Comparison of ENCODE assay signal across 28 cellular contexts in genomic region chr6:39171489-39172376, GRCh38. TPM values are rescaled to one million over a fixed set of nuclear protein-coding genes. Genes with fewer than 3 reads are reported as not detected.
"Had no signal": no experiment of that assay in that cellular context is flagged by ENCODE, and none has a peak within 500 bp of the region (broad histone marks: within the 10 kb centered on the region; RNA-seq: fewer than 3 reads in every experiment).

No MANE protein-coding gene starts in this region.

- DNase-seq: activated CD4-positive, alpha-beta T cell treated with anti-CD3 and anti-CD28 coated beads for 48 hours; activated CD4-positive, alpha-beta T cell treated with anti-CD3 and anti-CD28 coated beads, Interleukin-2, amount 50 U/mL, for 4 hours; activated CD4-positive, CD25-positive, alpha-beta regulatory T cell treated with anti-CD3 and anti-CD28 coated beads, Interleukin-2, amount 50 U/mL, for 72 hours; activated CD8-positive, alpha-beta memory T cell treated with anti-CD3 and anti-CD28 coated beads, Interleukin-2, amount 50 U/mL, for 48 hours; activated CD8-positive, alpha-beta T cell treated with anti-CD3 and anti-CD28 coated beads, Interleukin-2, amount 10 ng/mL, durations not matched to agents 7 days and 5 days; activated naive CD4-positive, alpha-beta T cell treated with Interleukin-2 at 50 U/mL for 16 hours; activated naive CD8-positive, alpha-beta T cell treated with anti-CD3 and anti-CD28 coated beads, Interleukin-2, amount 50 U/mL, for 24 hours; activated T-cell treated with anti-CD3 and anti-CD28 coated beads, Interleukin-2, amount 50 U/mL, for 1 hour; amniotic stem cell; brain microvascular endothelial cell; MV-4-11; NCI-H1092 treated with DMSO at 0.1 percent for 48 hours; NCI-H1417 treated with DMSO at 0.1 percent for 48 hours; NCI-H1694 treated with DMSO at 0.1 percent for 48 hours; NCI-H2029 treated with DMSO at 0.1 percent for 48 hours; NCI-H345; NCI-H510A treated with DMSO at 0.1 percent for 48 hours; NCI-H69; NK-92 treated with Interleukin-12 subunit alpha and Interleukin-12 subunit beta, amount 100 ng/mL, for 24 hours; Peyer's patch; SHP77; SW 1271 had no signal

- H3K4me3 ChIP-seq: cardiac muscle cell, Peyer's patch, SJSA1 had no signal

- H3K27ac ChIP-seq: brain microvascular endothelial cell, cardiac muscle cell, KMS-11, RWPE1, SJSA1 had no signal

- H3K4me3 Mint-ChIP-seq: activated CD8-positive, alpha-beta T cell treated with anti-CD3 and anti-CD28 coated beads, Interleukin-2, amount 10 ng/mL, durations not matched to agents 7 days and 5 days; activated naive CD8-positive, alpha-beta T cell treated with anti-CD3 and anti-CD28 coated beads, Interleukin-2, amount 50 U/mL, for 24 hours; T-helper 2 cell treated with Interferon-gamma antibody and Interleukin-4, amounts not matched to agents 5 μg/mL and 100 μg/mL, for 36 hours had no signal

- H3K4me1 ChIP-seq: SJSA1 had no signal

- H3K9me3 ChIP-seq: SJSA1 had no signal

- ATAC-seq: activated CD8-positive, alpha-beta T cell treated with anti-CD3 and anti-CD28 coated beads, Interleukin-2, amount 10 ng/mL, durations not matched to agents 7 days and 5 days; SK-N-SH treated with all-trans-retinoic acid at 6 μM for 48 hours had no signal

- H3K27ac Mint-ChIP-seq: activated CD8-positive, alpha-beta T cell treated with anti-CD3 and anti-CD28 coated beads, Interleukin-2, amount 10 ng/mL, durations not matched to agents 7 days and 5 days; activated naive CD8-positive, alpha-beta T cell treated with anti-CD3 and anti-CD28 coated beads, Interleukin-2, amount 50 U/mL, for 24 hours; T-helper 2 cell treated with Interferon-gamma antibody and Interleukin-4, amounts not matched to agents 5 μg/mL and 100 μg/mL, for 36 hours had no signal

- H3K27me3 ChIP-seq: brain microvascular endothelial cell, Peyer's patch, SJSA1 had no signal

- H3K36me3 ChIP-seq: brain microvascular endothelial cell, cardiac muscle cell, Peyer's patch, SJSA1 had no signal

RNA-seq across cellular contexts. Expression of gene KCNK5, which starts 57.5 kb away (rescaled TPM):
- total RNA-seq: SJSA1 had no signal
